In the genomic region with DNA sequence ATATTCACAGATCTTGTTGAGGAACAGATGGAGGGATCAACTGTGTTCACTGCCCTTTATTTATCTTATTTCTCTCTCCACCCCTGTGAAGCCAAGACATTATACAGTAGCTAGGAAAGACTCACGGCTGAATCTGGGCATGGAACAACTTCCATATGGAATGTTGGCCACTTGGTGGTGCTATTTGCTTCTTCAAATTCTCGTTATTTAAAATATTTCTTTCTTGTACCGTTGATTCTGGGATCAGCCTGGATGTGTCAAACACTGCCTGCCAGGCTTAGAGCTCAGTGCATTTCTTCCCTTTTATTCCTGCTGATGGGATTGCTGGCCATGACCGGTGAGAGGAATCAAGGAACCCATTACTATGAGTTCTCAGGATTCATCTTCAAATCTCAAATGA, we compare ENCODE assay signal across 9 cellular contexts. TPM values are rescaled to one million over a fixed set of nuclear protein-coding genes. Genes with fewer than 3 reads are reported as not detected.
DNase-seq lines count a peak whose midpoint lies in the region; ATAC-seq and TF ChIP-seq lines count a peak whose summit lies in the region.
"Had no signal": no experiment of that assay in that cellular context is flagged by ENCODE, and none has a peak within 500 bp of the region (broad histone marks: within the 10 kb centered on the region; RNA-seq: fewer than 3 reads in every experiment).

No MANE protein-coding gene starts in this region.

- intact Hi-C loops in natural killer cell (cut with micrococcal nuclease), result loop anchor here (1.0 to 5.0 kb wide), 3 partner anchors 110 to 676 kb away; no protein-coding TSS in a partner anchor

- H3K27ac ChIP-seq in VCaP, result peak overlapping the region; percentile 27

- DNase-seq in natural killer cell, result no peak
- DNase-seq in natural killer cell treated with Interleukin-12 subunit alpha and Interleukin-12 subunit beta and Interleukin-15 and Interleukin-18, amount 100 ng/mL, for 72 hours (ENCODE audit: low spot score), result no peak
- DNase-seq in NCI-H1105 treated with DMSO at 0.1 percent for 48 hours (lab: John Stamatoyannopoulos, UW), result peak; percentile 45
- peak; percentile 28 for DNase-seq in fibroblast of the conjunctiva (ENCODE audit: low read depth)
- DNase-seq in non-pigmented ciliary epithelial cell (ENCODE audit: low read depth), result peak; percentile 8
- no peak for DNase-seq in GOT3 (lab: John Stamatoyannopoulos, UW)
- DNase-seq in NCI-H774 (lab: John Stamatoyannopoulos, UW), result no peak

- no peaks in the 10 kb centered on the region for H3K9me3 Mint-ChIP-seq in natural killer cell
- H3K9me3 Mint-ChIP-seq in natural killer cell treated with Interleukin-12 subunit alpha and Interleukin-12 subunit beta and Interleukin-15 and Interleukin-18, amount 100 ng/mL, for 72 hours, result no peaks in the 10 kb centered on the region
- H3K9me3 Mint-ChIP-seq: stimulated activated naive CD8-positive, alpha-beta T cell treated with anti-CD3 and anti-CD28 coated beads, Interleukin-15, Interleukin-2, amounts not matched to agents 100 ng/mL and 50 ng/mL, for 24 hours had no signal

- peak in 1 of 3 donors; percentile 39 for ATAC-seq in natural killer cell
- no peak for ATAC-seq in natural killer cell treated with Interleukin-12 subunit alpha and Interleukin-12 subunit beta and Interleukin-15 and Interleukin-18, amount 100 ng/mL, for 72 hours

- peaks cover 0 to 5% of the 10 kb centered on the region in 2 donors for H3K4me1 Mint-ChIP-seq in natural killer cell
- H3K4me1 Mint-ChIP-seq in natural killer cell treated with Interleukin-12 subunit alpha and Interleukin-12 subunit beta and Interleukin-15 and Interleukin-18, amount 100 ng/mL, for 72 hours (ENCODE audit: low read depth in 2 of 2), result peaks cover 2 to 5% of the 10 kb centered on the region in 2 donors

- H3K27ac Mint-ChIP-seq in natural killer cell, result no peak overlapping the region
- no peak overlapping the region for H3K27ac Mint-ChIP-seq in natural killer cell treated with Interleukin-12 subunit alpha and Interleukin-12 subunit beta and Interleukin-15 and Interleukin-18, amount 100 ng/mL, for 72 hours
- H3K27ac Mint-ChIP-seq: stimulated activated naive CD8-positive, alpha-beta T cell treated with anti-CD3 and anti-CD28 coated beads, Interleukin-15, Interleukin-2, amounts not matched to agents 100 ng/mL and 50 ng/mL, for 24 hours had no signal

- no peak overlapping the region for H3K4me3 Mint-ChIP-seq in natural killer cell
- no peak overlapping the region for H3K4me3 Mint-ChIP-seq in natural killer cell treated with Interleukin-12 subunit alpha and Interleukin-12 subunit beta and Interleukin-15 and Interleukin-18, amount 100 ng/mL, for 72 hours
- H3K4me3 Mint-ChIP-seq: stimulated activated naive CD8-positive, alpha-beta T cell treated with anti-CD3 and anti-CD28 coated beads, Interleukin-15, Interleukin-2, amounts not matched to agents 100 ng/mL and 50 ng/mL, for 24 hours had no signal

- TF ChIP-seq CTCF in natural killer cell (IDR thresholded peaks at IDR 0.05), result peak; percentile 71
- TF ChIP-seq CTCF in VCaP (conservative IDR thresholded peaks at IDR 0.05), result peak; percentile 80

- peaks cover 7 to 13% of the 10 kb centered on the region in 2 donors for H3K27me3 Mint-ChIP-seq in natural killer cell (ENCODE audit: low read depth in 2 of 2)
- peaks cover 15 to 18% of the 10 kb centered on the region in 2 donors for H3K27me3 Mint-ChIP-seq in natural killer cell treated with Interleukin-12 subunit alpha and Interleukin-12 subunit beta and Interleukin-15 and Interleukin-18, amount 100 ng/mL, for 72 hours

- H3K36me3 Mint-ChIP-seq in natural killer cell, result no peaks in the 10 kb centered on the region
- H3K36me3 Mint-ChIP-seq in natural killer cell treated with Interleukin-12 subunit alpha and Interleukin-12 subunit beta and Interleukin-15 and Interleukin-18, amount 100 ng/mL, for 72 hours, result no peaks in the 10 kb centered on the region

RNA-seq across cellular contexts. Expression of a gene that starts 17.5 kb away (rescaled TPM):
- under 1 TPM in 2 of 3 donors, not detected in 1; 0.12 to 0.34 TPM for total RNA-seq in natural killer cell
- under 1 TPM in 1 of 2 donors, not detected in 1; 0.29 TPM for total RNA-seq in natural killer cell treated with Interleukin-12 subunit alpha and Interleukin-12 subunit beta and Interleukin-15 and Interleukin-18, amount 100 ng/mL, for 72 hours

RNA-seq across cellular contexts. Expression of a gene that starts 55.7 kb away (rescaled TPM):
- total RNA-seq in natural killer cell, result 1 to 10 TPM; 1.2 to 2.7 (median 1.7) TPM
- under 1 TPM; 0.36 to 0.42 TPM for total RNA-seq in natural killer cell treated with Interleukin-12 subunit alpha and Interleukin-12 subunit beta and Interleukin-15 and Interleukin-18, amount 100 ng/mL, for 72 hours

Comparison
In these comparisons a context has a peak if more than half of its experiments do, and no peak if none do; other contexts are left out.
1. DNase-seq: peak in NCI-H1105 treated with DMSO at 0.1 percent for 48 hours (single experiment), fibroblast of the conjunctiva (single experiment) and non-pigmented ciliary epithelial cell (single experiment); none in natural killer cell (single experiment), natural killer cell treated with Interleukin-12 subunit alpha and Interleukin-12 subunit beta and Interleukin-15 and Interleukin-18, amount 100 ng/mL, for 72 hours (single experiment), GOT3 (single experiment) and NCI-H774 (single experiment).